1 cellular context compared by ENCODE assay signal in genomic region chr10:98267069-98267893, GRCh38.
TF ChIP-seq lines count a peak whose summit lies in the region.

No MANE protein-coding gene starts in this region.

TF ChIP-seq in H1, 55 proteins besides CTCF, POLR2A, EP300 and RAD21 (continued from another document):
- TF ChIP-seq USF2 (IDR thresholded peaks at IDR 0.05; ENCODE audit: low read length) (no peak), HDAC2 (IDR thresholded peaks at IDR 0.05; ENCODE audit: borderline replicate concordance in 1 of 2, low read depth in 2 of 2, low read length in 2 of 2) (no peak), E2F6 (IDR thresholded peaks at IDR 0.05) (no peak), TBP (IDR thresholded peaks at IDR 0.05; ENCODE audit: low read depth, low read length) (no peak), RFX5 (IDR thresholded peaks at IDR 0.05; ENCODE audit: borderline replicate concordance, low read depth, low read length) (no peak), PHF8 (conservative IDR thresholded peaks at IDR 0.05; ENCODE audit: low read depth, low read length) (no peak)
TF ChIP-seq in H1: peak in this region for 0.
